In the genomic region with DNA sequence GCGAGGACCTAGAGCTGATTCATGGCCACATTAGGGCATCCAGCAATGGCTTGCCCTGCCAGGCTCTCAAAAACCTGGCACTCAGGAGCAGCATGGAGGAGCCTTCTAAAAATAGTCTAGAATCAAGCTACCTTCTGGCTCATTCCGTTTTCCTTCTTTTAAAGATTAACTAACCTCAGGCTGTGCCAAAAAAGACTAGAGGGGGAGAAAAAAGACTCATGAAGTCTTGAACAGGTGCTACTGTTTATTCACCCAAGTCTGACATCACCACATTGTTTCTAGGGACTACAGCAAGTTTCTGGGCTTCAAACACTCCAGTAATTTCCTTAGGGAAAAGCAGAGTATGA, we compare ENCODE assay signal across 1 cellular context.
TF ChIP-seq lines count a peak whose summit lies in the region.

No MANE protein-coding gene starts in this region.

TF ChIP-seq in endothelial cell of umbilical vein, 7 proteins besides CTCF, POLR2A, EP300 and RAD21 (continued from another document):
- TF ChIP-seq, protein P1, sequence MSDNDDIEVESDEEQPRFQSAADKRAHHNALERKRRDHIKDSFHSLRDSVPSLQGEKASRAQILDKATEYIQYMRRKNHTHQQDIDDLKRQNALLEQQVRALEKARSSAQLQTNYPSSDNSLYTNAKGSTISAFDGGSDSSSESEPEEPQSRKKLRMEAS (IDR thresholded peaks at IDR 0.05; ENCODE audit: insufficient read depth, insufficient read length), result no peak
